8 cellular contexts compared by ENCODE assay signal in genomic region chr5:179060116-179061008, GRCh38.
A peak's percentile ranks its signal among the peaks of the same experiment; 100 is the strongest.
DNase-seq lines count a peak whose midpoint lies in the region; ATAC-seq and TF ChIP-seq lines count a peak whose summit lies in the region.

Gene ZNF354C, plus strand, starts transcription at chr5:179060373. Its CDS starts 1,696 bp downstream, at chr5:179062069.

- no peaks in the 10 kb centered on the region for H3K9me3 ChIP-seq in HAP-1

- no peaks in the 10 kb centered on the region for H3K36me3 ChIP-seq in HAP-1 (replicated peaks)

- H3K4me3 ChIP-seq in coronary artery (peak within 1 kb of the TSS; percentile 98), HAP-1 (no peak within 1 kb of the TSS)

- no peaks in the 10 kb centered on the region for H3K4me1 ChIP-seq in HAP-1

- H3K27me3 ChIP-seq in HAP-1 (ENCODE audit: low read depth), result no peaks in the 10 kb centered on the region

- H3K27ac ChIP-seq in coronary artery, result peak within 1 kb of the TSS; percentile 64 to 88

- in situ Hi-C loops in HAP-1 (cut with MboI; ENCODE audit: low sequenced_read_pairs), result no loop called here

- DNase-seq in MV-4-11 (lab: John Stamatoyannopoulos, UW) (peak; percentile 17), coronary artery (ENCODE audit: low spot score) (peak; percentile 90), kidney glomerular epithelial cell (lab: John Stamatoyannopoulos, UW) (peak; percentile 76), HAP-1 (ENCODE audit: low spot score in 2 of 2) (no peak)
- peak; percentile 79 to 84 for DNase-seq in activated CD4-positive, alpha-beta T cell treated with anti-CD3 and anti-CD28 coated beads, Interleukin-2, amount 50 U/mL, for 4 hours
- DNase-seq in stimulated activated CD4-positive, alpha-beta T cell treated with anti-CD3 and anti-CD28 coated beads, Interleukin-12 subunit alpha, Interleukin-12 subunit beta, amount 100 ng/mL, for 48 hours (ENCODE audit: low read depth in 2 of 3, low spot score in 1 of 3), result peak; percentile 74 to 79 (median 76)

- ATAC-seq in GM19397 (IDR thresholded peaks at IDR 0.05; ENCODE audit: unreplicated experiment) (peak; percentile 52), HG03095 (IDR thresholded peaks at IDR 0.05; ENCODE audit: unreplicated experiment) (no peak)

- no peak for TF ChIP-seq CTCF in coronary artery (IDR thresholded peaks at IDR 0.05)

Comparison
In these comparisons a context has a peak if more than half of its experiments do, and no peak if none do; other contexts are left out.
1. DNase-seq: peak in MV-4-11 (single experiment), activated CD4-positive, alpha-beta T cell treated with anti-CD3 and anti-CD28 coated beads, Interleukin-2, amount 50 U/mL, for 4 hours (2 of 2), coronary artery (single experiment), kidney glomerular epithelial cell (single experiment) and stimulated activated CD4-positive, alpha-beta T cell treated with anti-CD3 and anti-CD28 coated beads, Interleukin-12 subunit alpha, Interleukin-12 subunit beta, amount 100 ng/mL, for 48 hours (3 of 3); none in HAP-1 (0 of 2).